21 cellular contexts compared by ENCODE assay signal in the genomic region with DNA sequence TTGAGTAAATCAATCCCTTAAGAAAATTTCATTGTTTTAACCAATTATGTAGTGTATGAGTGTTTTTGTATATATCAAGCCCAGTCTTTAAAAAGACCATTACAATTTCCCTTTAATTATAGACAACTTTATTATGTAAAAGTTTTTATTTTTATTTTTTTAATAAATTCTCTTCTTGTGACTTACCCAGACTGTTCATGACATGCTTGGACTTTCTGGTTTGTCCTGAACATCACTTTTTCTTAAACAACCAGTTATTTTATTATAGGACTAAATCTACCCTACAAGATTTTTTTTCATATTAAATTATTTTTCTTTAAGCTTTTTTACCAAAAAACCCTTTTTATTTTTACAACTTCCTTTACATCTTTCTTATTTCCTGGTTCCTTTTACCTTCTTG.
DNase-seq lines count a peak whose midpoint lies in the region; ATAC-seq, FAIRE-seq and TF ChIP-seq lines count a peak whose summit lies in the region.
"Had no signal": no experiment of that assay in that cellular context is flagged by ENCODE, and none has a peak within 500 bp of the region (broad histone marks: within the 10 kb centered on the region; RNA-seq: fewer than 3 reads in every experiment).

No MANE protein-coding gene starts in this region.

- in situ Hi-C loops in HepG2 (cut with HindIII; ENCODE audit: extremely low pct_ligation_motif_present, low pct_unique_long_range_greater_than_20kb), result no loop called here

- TF ChIP-seq EP300 in HepG2 (IDR thresholded peaks at IDR 0.05; ENCODE audit: low read depth in 2 of 2, low read length in 2 of 2), result no peak
- TF ChIP-seq EP300 in HepG2 (CRISPR knock-in tag; IDR thresholded peaks at IDR 0.05; ENCODE audit: borderline replicate concordance), result no peak

- H3K79me2 ChIP-seq in HepG2 (ENCODE audit: insufficient read depth, low read length) (no peaks in the 10 kb centered on the region), OCI-LY7 (ENCODE audit: insufficient read depth, low read depth, low read length) (no peaks in the 10 kb centered on the region)

- H2AFZ ChIP-seq in HepG2 (ENCODE audit: low read length) (no peak overlapping the region), OCI-LY7 (ENCODE audit: low read length) (no peak overlapping the region)

- no peak overlapping the region for H3K9ac ChIP-seq in HepG2 (ENCODE audit: insufficient read depth, low read depth, low read length)

- no peak for TF ChIP-seq RAD21 in HepG2 (CRISPR knock-in tag; IDR thresholded peaks at IDR 0.05)

- no peak overlapping the region for H3K4me3 ChIP-seq in HepG2 (replicated peaks in 1 of 3; ENCODE audit: insufficient read depth in 1 of 3, low read depth in 2 of 3, low read length in 3 of 3)
- no peak overlapping the region for H3K4me3 ChIP-seq in right lobe of liver
- H3K4me3 ChIP-seq in OCI-LY7 (ENCODE audit: low read depth, low read length, poor library complexity, severe bottlenecking), result no peak overlapping the region
- H3K4me3 ChIP-seq: SJSA1 had no signal

- H4K20me1 ChIP-seq in HepG2 (ENCODE audit: insufficient read depth, low read length) (no peaks in the 10 kb centered on the region), OCI-LY7 (ENCODE audit: insufficient read depth, low read length) (no peaks in the 10 kb centered on the region)

- no TSS peak for BruUV-seq in HepG2 (replicated peaks; lab: Mats Ljungman, UMichigan)
- no TSS peak for BruUV-seq in OCI-LY7 (replicated peaks; lab: Mats Ljungman, UMichigan)

- H3K36me3 ChIP-seq in HepG2 (replicated peaks in 1 of 2; ENCODE audit: control insufficient read depth in 1 of 2, insufficient read depth in 2 of 2, low read length in 2 of 2), result no peaks in the 10 kb centered on the region
- no peaks in the 10 kb centered on the region for H3K36me3 ChIP-seq in right lobe of liver
- no peaks in the 10 kb centered on the region for H3K36me3 ChIP-seq in OCI-LY7 (ENCODE audit: insufficient read depth, low read length)
- H3K36me3 ChIP-seq: SJSA1 had no signal

- ATAC-seq in HepG2 (no peak), right lobe of liver (no peak), foreskin keratinocyte (no peak)
- ATAC-seq: HCT116, Right ventricle myocardium inferior had no signal

- CTCF ChIA-PET in HepG2 (lab: Yijun Ruan, JAX; ENCODE audit: low intra/inter-chr PET ratio, low total read pairs), result no interaction called here
- CTCF ChIA-PET in OCI-LY7 (lab: Charles Lee; ENCODE audit: unreplicated experiment), result no interaction called here

- FAIRE-seq in HepG2 (lab: Jason Lieb, UNC) (no peak), frontal cortex (lab: Jason Lieb, UNC) (peak; percentile 3)
- FAIRE-seq: GM12892 had no signal

- DNase-seq in HepG2 (ENCODE audit: low spot score) (no peak), right lobe of liver (no peak), OCI-LY7 (ENCODE audit: low spot score) (peak; percentile 16), frontal cortex (ENCODE audit: low spot score in 2 of 2) (no peak), foreskin keratinocyte (no peak), amygdala (lab: John Stamatoyannopoulos, UW) (no peak), hippocampal formation (lab: John Stamatoyannopoulos, UW) (no peak)
- DNase-seq: CD4-positive, CD25-positive, alpha-beta regulatory T cell; GOT3; NCI-H1092; NCI-H1436 treated with DMSO at 0.1 percent for 48 hours; NCI-H1930; NCI-H226; NCI-H510A treated with DMSO at 0.1 percent for 48 hours; NCI-H774; NK-92 treated with Interleukin-12 subunit alpha and Interleukin-12 subunit beta, amount 100 ng/mL, for 24 hours; T-helper 1 cell had no signal

- H3K4me1 ChIP-seq in HepG2 (ENCODE audit: insufficient read depth, low read length), result no peaks in the 10 kb centered on the region
- no peaks in the 10 kb centered on the region for H3K4me1 ChIP-seq in right lobe of liver
- no peaks in the 10 kb centered on the region for H3K4me1 ChIP-seq in OCI-LY7 (ENCODE audit: insufficient read depth, low read length, poor library complexity, severe bottlenecking)
- H3K4me1 ChIP-seq in foreskin keratinocyte, result no peaks in the 10 kb centered on the region
- H3K4me1 ChIP-seq: SJSA1 had no signal

- no peaks in the 10 kb centered on the region for H3K27me3 ChIP-seq in HepG2 (ENCODE audit: control insufficient read depth in 1 of 2, insufficient read depth in 2 of 2, low read length in 2 of 2)
- no peaks in the 10 kb centered on the region for H3K27me3 ChIP-seq in right lobe of liver
- H3K27me3 ChIP-seq in foreskin keratinocyte, result no peaks in the 10 kb centered on the region
- H3K27me3 ChIP-seq: SJSA1 had no signal

- H3K4me2 ChIP-seq in HepG2 (ENCODE audit: low read depth, low read length) (no peak overlapping the region), OCI-LY7 (ENCODE audit: low read length) (no peak overlapping the region)

- H3K9me2 ChIP-seq in OCI-LY7 (ENCODE audit: insufficient read depth, low read length), result no peaks in the 10 kb centered on the region

- TF ChIP-seq CTCF in HepG2 (CRISPR knock-in tag; IDR thresholded peaks at IDR 0.05) (no peak), right lobe of liver (IDR thresholded peaks at IDR 0.05) (no peak), OCI-LY7 (conservative IDR thresholded peaks at IDR 0.05; ENCODE audit: low read length) (no peak), foreskin keratinocyte (conservative IDR thresholded peaks at IDR 0.05) (no peak)

- H3K9me3 ChIP-seq in HepG2 (ENCODE audit: low read length) (peaks cover 64% of the 10 kb centered on the region), right lobe of liver (no peaks in the 10 kb centered on the region), OCI-LY7 (ENCODE audit: low read length) (peaks cover 10% of the 10 kb centered on the region; the same call in 1 of the 2 replicates)
- H3K9me3 ChIP-seq: SJSA1 had no signal

- POLR2A ChIA-PET in HepG2 (lab: Yijun Ruan, JAX), result no interaction called here
- POLR2A ChIA-PET in OCI-LY7 (lab: Charles Lee), result interaction anchor here (0.7 kb wide), 1 partner anchor 55 kb away, joined by 3 read pairs; no protein-coding TSS in a partner anchor

- intact Hi-C loops in HepG2 (cut with micrococcal nuclease; ENCODE audit: unreplicated experiment) (no loop called here), right lobe of liver (cut with DNase I) (no loop called here), OCI-LY7 (cut with micrococcal nuclease; ENCODE audit: unreplicated experiment) (no loop called here)

- H3K27ac ChIP-seq in HepG2 (ENCODE audit: extremely low read length, insufficient read depth, low read length) (no peak overlapping the region), right lobe of liver (no peak overlapping the region), OCI-LY7 (ENCODE audit: low read depth, low read length, poor library complexity, severe bottlenecking) (no peak overlapping the region), foreskin keratinocyte (no peak overlapping the region)
- H3K27ac ChIP-seq: SJSA1 had no signal

- no peak for TF ChIP-seq POLR2A in HepG2 (IDR thresholded peaks at IDR 0.05; ENCODE audit: insufficient read depth in 1 of 2, low read depth in 2 of 2, low read length in 2 of 2)
- TF ChIP-seq POLR2A in right lobe of liver (IDR thresholded peaks at IDR 0.05), result no peak

TF ChIP-seq in HepG2, 621 proteins besides CTCF, POLR2A, EP300 and RAD21:
- TF ChIP-seq ZNF619 (CRISPR knock-in tag; IDR thresholded peaks at IDR 0.05) (no peak), FOXM1 (CRISPR knock-in tag; IDR thresholded peaks at IDR 0.05) (no peak), NFKBIZ (CRISPR knock-in tag; IDR thresholded peaks at IDR 0.05) (no peak), YEATS4 (CRISPR knock-in tag; IDR thresholded peaks at IDR 0.05; ENCODE audit: borderline replicate concordance) (no peak), GTF2F1 (IDR thresholded peaks at IDR 0.05; ENCODE audit: low read length) (no peak), SP2 (CRISPR knock-in tag; IDR thresholded peaks at IDR 0.05) (no peak), ZFP36 (IDR thresholded peaks at IDR 0.05; ENCODE audit: borderline replicate concordance, low read depth, low read length, partially characterized antibody) (peak; percentile 61)
